ENCODE assay signal across 5 cellular contexts in genomic region chr3:74593152-74593551, GRCh38. TPM values are rescaled to one million over a fixed set of nuclear protein-coding genes. Genes with fewer than 3 reads are reported as not detected.
"Had no signal": no experiment of that assay in that cellular context is flagged by ENCODE, and none has a peak within 500 bp of the region (broad histone marks: within the 10 kb centered on the region; RNA-seq: fewer than 3 reads in every experiment).

No MANE protein-coding gene starts in this region.

- H2AFZ ChIP-seq: GM23338 had no signal

- DNase-seq: H9, HCEC 1CT had no signal

- ATAC-seq: GM23338 had no signal

- H3K4me2 ChIP-seq: GM23338 had no signal

- H3K4me3 ChIP-seq: GM23338 had no signal

RNA-seq across cellular contexts. Expression of gene CNTN3, which starts 21.3 kb away (rescaled TPM):
- total RNA-seq: H9, HT-29 had no signal
- polyA plus RNA-seq: IgD-negative memory B cell had no signal
